Comparison of ENCODE assay signal across 17 cellular contexts in the genomic region with DNA sequence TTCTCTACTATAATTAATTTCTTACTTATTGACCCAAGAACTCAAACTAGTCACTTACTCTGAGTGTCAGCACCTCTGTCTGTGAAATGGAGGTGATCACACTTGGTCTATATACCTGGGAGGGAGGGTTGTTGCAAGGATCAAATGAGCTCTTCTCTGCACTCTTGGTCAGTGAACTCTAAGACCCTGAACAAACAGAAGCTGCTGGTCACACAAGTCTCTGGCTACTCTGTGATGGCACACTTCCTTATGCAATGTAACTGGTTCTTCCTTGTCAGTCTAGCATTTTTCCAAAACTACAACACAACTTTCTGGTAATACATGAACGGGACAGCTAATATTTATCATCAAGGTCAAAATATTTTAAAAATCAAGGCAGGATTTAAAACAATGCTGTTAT. TPM values are rescaled to one million over a fixed set of nuclear protein-coding genes. Genes with fewer than 3 reads are reported as not detected.
DNase-seq lines count a peak whose midpoint lies in the region; ATAC-seq and TF ChIP-seq lines count a peak whose summit lies in the region.
"Had no signal": no experiment of that assay in that cellular context is flagged by ENCODE, and none has a peak within 500 bp of the region (broad histone marks: within the 10 kb centered on the region; RNA-seq: fewer than 3 reads in every experiment).

No MANE protein-coding gene starts in this region.

- no peak overlapping the region for H3K27ac ChIP-seq in CD8-positive, alpha-beta memory T cell (ENCODE audit: low read depth, low read length)
- no peak overlapping the region for H3K27ac ChIP-seq in PC-9
- H3K27ac ChIP-seq: BLaER1 treated with 17β-estradiol and CSF1 and Interleukin-3, amounts not matched to agents 10 nM and 100 nM had no signal

- no peaks in the 10 kb centered on the region for H3K9me3 Mint-ChIP-seq in CD8-positive, alpha-beta memory T cell
- H3K9me3 Mint-ChIP-seq in activated B cell treated with CpG ODN at 0.5 μM for 24 hours (no peaks in the 10 kb centered on the region), osteocyte (ENCODE audit: unreplicated experiment) (no peaks in the 10 kb centered on the region)

- TF ChIP-seq CTCF in activated B cell treated with CpG ODN at 0.5 μM for 24 hours (IDR thresholded peaks at IDR 0.05) (no peak), osteocyte (IDR thresholded peaks at IDR 0.05) (no peak), foreskin fibroblast (IDR thresholded peaks at IDR 0.05; ENCODE audit: low read depth, low read length) (no peak), PC-9 (conservative IDR thresholded peaks at IDR 0.05) (no peak)

- H2AFZ ChIP-seq in PC-9, result no peak overlapping the region

- BruUV-seq in PC-9 (replicated peaks; lab: Mats Ljungman, UMichigan), result no TSS peak

- no peaks in the 10 kb centered on the region for H4K20me1 ChIP-seq in PC-9 (ENCODE audit: insufficient read depth)

- H3K27ac Mint-ChIP-seq in CD8-positive, alpha-beta memory T cell, result peak overlapping the region; percentile 5 to 81 (median 64)
- H3K27ac Mint-ChIP-seq in activated B cell treated with CpG ODN at 0.5 μM for 24 hours, result peak overlapping the region; percentile 30
- peak overlapping the region; percentile 24 for H3K27ac Mint-ChIP-seq in osteocyte (ENCODE audit: unreplicated experiment)

- H3K4me3 Mint-ChIP-seq in CD8-positive, alpha-beta memory T cell, result no peak overlapping the region
- H3K4me3 Mint-ChIP-seq in activated B cell treated with CpG ODN at 0.5 μM for 24 hours (no peak overlapping the region), osteocyte (ENCODE audit: unreplicated experiment) (no peak overlapping the region)

- H3K4me1 Mint-ChIP-seq in CD8-positive, alpha-beta memory T cell, result peaks cover 76 to 95% (median 95%) of the 10 kb centered on the region in 3 donors
- H3K4me1 Mint-ChIP-seq in activated B cell treated with CpG ODN at 0.5 μM for 24 hours, result peaks cover 79% of the 10 kb centered on the region
- peaks cover 56% of the 10 kb centered on the region for H3K4me1 Mint-ChIP-seq in osteocyte (ENCODE audit: unreplicated experiment)

- POLR2A ChIA-PET in CD8-positive, alpha-beta memory T cell (lab: Charles Lee), result no interaction called here
- POLR2A ChIA-PET in activated B cell treated with CpG ODN at 0.5 μM for 24 hours (lab: Charles Lee), result interaction anchor here (0.6 kb wide), 1 partner anchor 27 kb away, joined by 4 read pairs; no protein-coding TSS in a partner anchor
- POLR2A ChIA-PET in PC-9 (lab: Charles Lee; ENCODE audit: unreplicated experiment), result no interaction called here

- H3K36me3 ChIP-seq in CD8-positive, alpha-beta memory T cell (ENCODE audit: insufficient read depth, low read length), result peaks cover 33% of the 10 kb centered on the region
- H3K36me3 ChIP-seq in PC-9 (ENCODE audit: low read depth), result peaks cover 11% of the 10 kb centered on the region; the same call in 1 of the 2 replicates

- peaks cover 71% of the 10 kb centered on the region for H3K79me2 ChIP-seq in PC-9 (ENCODE audit: low read depth)

- H3K27me3 ChIP-seq in CD8-positive, alpha-beta memory T cell (ENCODE audit: insufficient read depth, low read length, poor library complexity, severe bottlenecking), result no peaks in the 10 kb centered on the region
- H3K27me3 ChIP-seq in PC-9 (ENCODE audit: insufficient read depth, low read depth), result no peaks in the 10 kb centered on the region
- H3K27me3 ChIP-seq: BLaER1 treated with 17β-estradiol and CSF1 and Interleukin-3, amounts not matched to agents 10 nM and 100 nM had no signal

- H3K4me2 ChIP-seq in PC-9, result no peak overlapping the region

- DNase-seq in CD8-positive, alpha-beta memory T cell, result no peak
- no peak for DNase-seq in activated B cell treated with CpG ODN at 0.5 μM for 24 hours
- no peak for DNase-seq in left lobe of liver (ENCODE audit: low spot score)
- DNase-seq in osteocyte (ENCODE audit: extremely low spot score, unreplicated experiment), result no peak
- DNase-seq in foreskin fibroblast, result no peak
- DNase-seq in PC-9, result no peak
- DNase-seq: KG1; NCI-H1436; NCI-H2029; NCI-H2171; NCI-H446; NCI-H69; NK-92 treated with Interleukin-12 subunit alpha and Interleukin-12 subunit beta, amount 100 ng/mL, for 24 hours; OCI-M1; RPMI8226 had no signal

- no peaks in the 10 kb centered on the region for H3K9me2 ChIP-seq in PC-9 (ENCODE audit: insufficient read depth)

- peaks cover 0 to 85% (median 16%) of the 10 kb centered on the region in 3 donors for H3K36me3 Mint-ChIP-seq in CD8-positive, alpha-beta memory T cell
- H3K36me3 Mint-ChIP-seq in activated B cell treated with CpG ODN at 0.5 μM for 24 hours (ENCODE audit: low read depth), result peaks cover 88% of the 10 kb centered on the region
- peaks cover 34% of the 10 kb centered on the region for H3K36me3 Mint-ChIP-seq in osteocyte (ENCODE audit: unreplicated experiment)

- ATAC-seq in activated B cell treated with CpG ODN at 0.5 μM for 24 hours (ENCODE audit: low read depth), result no peak
- peak; percentile 75 for ATAC-seq in left lobe of liver
- no peak for ATAC-seq in GM18498 (IDR thresholded peaks at IDR 0.05; ENCODE audit: unreplicated experiment)

- H3F3A ChIP-seq in PC-9 (ENCODE audit: insufficient read depth, low read depth), result peaks cover 29% of the 10 kb centered on the region; the same call in 1 of the 2 replicates

- CTCF ChIA-PET in CD8-positive, alpha-beta memory T cell (lab: Charles Lee), result interaction anchor here (1.0 kb wide), 1 partner anchor 10 kb away, joined by 3 read pairs; no protein-coding TSS in a partner anchor
- CTCF ChIA-PET in activated B cell treated with CpG ODN at 0.5 μM for 24 hours (lab: Charles Lee), result no interaction called here
- CTCF ChIA-PET in PC-9 (lab: Charles Lee), result interaction anchor here (0.6 kb wide), 1 partner anchor 84 kb away, joined by 4 read pairs; no protein-coding TSS in a partner anchor

- intact Hi-C loops in activated B cell treated with CpG ODN at 0.5 μM for 24 hours (cut with micrococcal nuclease) (no loop called here), PC-9 (cut with micrococcal nuclease; ENCODE audit: unreplicated experiment) (no loop called here)

- no peaks in the 10 kb centered on the region for H3K9me3 ChIP-seq in CD8-positive, alpha-beta memory T cell (ENCODE audit: low read length)
- no peaks in the 10 kb centered on the region for H3K9me3 ChIP-seq in PC-9 (ENCODE audit: insufficient read depth, low read depth)
- H3K9me3 ChIP-seq: BLaER1 treated with 17β-estradiol and CSF1 and Interleukin-3, amounts not matched to agents 10 nM and 100 nM had no signal

- H3K27me3 Mint-ChIP-seq in CD8-positive, alpha-beta memory T cell, result no peaks in the 10 kb centered on the region
- H3K27me3 Mint-ChIP-seq in activated B cell treated with CpG ODN at 0.5 μM for 24 hours (no peaks in the 10 kb centered on the region), osteocyte (ENCODE audit: unreplicated experiment) (no peaks in the 10 kb centered on the region)

- peaks cover 21% of the 10 kb centered on the region for H3K4me1 ChIP-seq in CD8-positive, alpha-beta memory T cell (ENCODE audit: insufficient read depth, low read length)
- peaks cover 47% of the 10 kb centered on the region for H3K4me1 ChIP-seq in PC-9 (replicated peaks; ENCODE audit: insufficient read depth)

- no peak overlapping the region for H3K4me3 ChIP-seq in CD8-positive, alpha-beta memory T cell (ENCODE audit: low read length)
- H3K4me3 ChIP-seq in foreskin fibroblast (ENCODE audit: low read depth in 1 of 2, low read length in 2 of 2) (no peak overlapping the region), PC-9 (no peak overlapping the region)
- H3K4me3 ChIP-seq: BLaER1 treated with 17β-estradiol and CSF1 and Interleukin-3, amounts not matched to agents 10 nM and 100 nM had no signal

RNA-seq across cellular contexts. Expression of gene GNA13, which starts 40.7 kb away (rescaled TPM):
- total RNA-seq in CD8-positive, alpha-beta memory T cell, result 10 to 100 TPM; 59.0 to 60.1 TPM
- polyA plus RNA-seq in CD8-positive, alpha-beta memory T cell, result 48.2 TPM
- 70.8 and 75.8 TPM in 2 replicates for total RNA-seq in activated B cell treated with CpG ODN at 0.5 μM for 24 hours
- total RNA-seq in left lobe of liver, result 11.8 TPM
- total RNA-seq in osteocyte, result 54.7 and 55.9 TPM in 2 replicates
- 26.2 and 29.7 TPM in 2 replicates for total RNA-seq in PC-9 (2021)
